ENCODE assay signal across 20 cellular contexts in the genomic region with DNA sequence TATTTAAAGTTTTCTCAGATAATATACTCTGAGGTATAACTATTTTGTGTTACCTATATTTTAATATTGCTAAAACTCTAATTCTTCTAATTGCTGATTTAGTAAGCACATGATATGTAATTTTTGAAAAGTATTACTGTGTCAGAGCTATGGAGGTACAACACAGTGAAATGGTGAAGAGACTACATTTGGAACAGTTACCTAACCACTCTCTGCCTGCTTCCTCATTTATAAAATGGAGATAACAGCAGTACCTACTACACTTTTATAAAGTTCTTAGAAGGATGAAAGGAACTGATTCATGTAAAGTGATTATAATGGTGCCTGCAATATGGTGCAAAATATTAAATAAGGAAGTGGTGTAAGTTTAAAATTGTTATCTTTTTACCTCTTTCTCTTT.
"Had no signal": no experiment of that assay in that cellular context is flagged by ENCODE, and none has a peak within 500 bp of the region (broad histone marks: within the 10 kb centered on the region; RNA-seq: fewer than 3 reads in every experiment).

No MANE protein-coding gene starts in this region.

- H3K4me3 ChIP-seq: coronary artery, esophagus muscularis mucosa, left lung, thyroid gland had no signal

- H3K27ac Mint-ChIP-seq: activated T-helper 17 cell treated with anti-CD3 and anti-CD28 coated beads, Interleukin-2, amount 50 U/mL, for 72 hours; naive B cell; stimulated activated effector memory CD8-positive, alpha-beta T cell treated with anti-CD3 and anti-CD28 coated beads, Interleukin-12 subunit alpha, Interleukin-12 subunit beta, amount 100 ng/mL, for 72 hours had no signal

- H3K27ac ChIP-seq: brain microvascular endothelial cell, coronary artery, esophagus muscularis mucosa, left lung, parathyroid adenoma, thyroid gland, VCaP had no signal

- H3K27me3 ChIP-seq: brain microvascular endothelial cell, esophagus muscularis mucosa, left lung, thyroid gland had no signal

- H3K9me3 ChIP-seq: esophagus muscularis mucosa, left lung, thyroid gland had no signal

- ATAC-seq: activated T-helper 17 cell treated with anti-CD3 and anti-CD28 coated beads, Interleukin-2, amount 50 U/mL, for 72 hours; left lung; stimulated activated effector memory CD8-positive, alpha-beta T cell treated with anti-CD3 and anti-CD28 coated beads, Interleukin-12 subunit alpha, Interleukin-12 subunit beta, amount 100 ng/mL, for 72 hours had no signal

- H3K27me3 Mint-ChIP-seq: activated T-helper 17 cell treated with anti-CD3 and anti-CD28 coated beads, Interleukin-2, amount 50 U/mL, for 72 hours; central memory CD8-positive, alpha-beta T cell; naive B cell had no signal

- H3K9ac ChIP-seq: parathyroid adenoma had no signal

- DNase-seq: activated CD4-positive, alpha-beta T cell treated with anti-CD3 and anti-CD28 coated beads for 1 hour; activated CD4-positive, alpha-beta T cell treated with anti-CD3 and anti-CD28 coated beads, Interleukin-2, amount 50 U/mL, for 4 hours; activated naive CD4-positive, alpha-beta T cell treated with Interleukin-2 at 50 U/mL for 16 hours; anterior cingulate cortex; brain microvascular endothelial cell; effector CD4-positive, alpha-beta T cell; kidney; left lung; mammary epithelial cell; naive B cell; stimulated activated CD4-positive, alpha-beta T cell treated with anti-CD3 and anti-CD28 coated beads, Interleukin-12 subunit alpha, Interleukin-12 subunit beta, amount 100 ng/mL, for 4 hours; stimulated activated CD4-positive, alpha-beta T cell treated with anti-CD3 and anti-CD28 coated beads, Interleukin-2, amount 100 ng/mL, for 24 hours; thyroid gland had no signal

- H3K4me3 Mint-ChIP-seq: activated T-helper 17 cell treated with anti-CD3 and anti-CD28 coated beads, Interleukin-2, amount 50 U/mL, for 72 hours; central memory CD8-positive, alpha-beta T cell; naive B cell; stimulated activated effector memory CD8-positive, alpha-beta T cell treated with anti-CD3 and anti-CD28 coated beads, Interleukin-12 subunit alpha, Interleukin-12 subunit beta, amount 100 ng/mL, for 72 hours had no signal

- H3K9me3 Mint-ChIP-seq: activated T-helper 17 cell treated with anti-CD3 and anti-CD28 coated beads, Interleukin-2, amount 50 U/mL, for 72 hours; central memory CD8-positive, alpha-beta T cell; naive B cell; stimulated activated effector memory CD8-positive, alpha-beta T cell treated with anti-CD3 and anti-CD28 coated beads, Interleukin-12 subunit alpha, Interleukin-12 subunit beta, amount 100 ng/mL, for 72 hours had no signal

- H3K4me1 Mint-ChIP-seq: activated T-helper 17 cell treated with anti-CD3 and anti-CD28 coated beads, Interleukin-2, amount 50 U/mL, for 72 hours; naive B cell had no signal

- H2AFZ ChIP-seq: parathyroid adenoma had no signal

- H3K79me2 ChIP-seq: parathyroid adenoma had no signal

- H3K4me1 ChIP-seq: left lung, parathyroid adenoma, thyroid gland had no signal
